In genomic region chr1:151175910-151176309, GRCh38 we compare ENCODE assay signal across 9 cellular contexts. TPM values are rescaled to one million over a fixed set of nuclear protein-coding genes. Genes with fewer than 3 reads are reported as not detected.
A peak's percentile ranks its signal among the peaks of the same experiment; 100 is the strongest.
DNase-seq lines count a peak whose midpoint lies in the region; ATAC-seq and TF ChIP-seq lines count a peak whose summit lies in the region.
"Had no signal": no experiment of that assay in that cellular context is flagged by ENCODE, and none has a peak within 500 bp of the region (broad histone marks: within the 10 kb centered on the region; RNA-seq: fewer than 3 reads in every experiment).

TSS of gene TMOD4 (minus strand) at chr1:151175981. CDS start at chr1:151174875, 1,106 bp downstream.

- peak; percentile 70 for ATAC-seq in left lobe of liver
- ATAC-seq in GM19035 (IDR thresholded peaks at IDR 0.05; ENCODE audit: unreplicated experiment) = no peak
- ATAC-seq in GM19395 (IDR thresholded peaks at IDR 0.05; ENCODE audit: unreplicated experiment) = no peak

- H3K36me3 ChIP-seq in HEK293 (ENCODE audit: control insufficient read depth in 2 of 2, insufficient read depth in 1 of 2, low read length in 2 of 2) = peaks cover 43 to 84% of the 10 kb centered on the region in 2 experiments
- peaks cover 69% of the 10 kb centered on the region for H3K36me3 ChIP-seq in adipocyte (ENCODE audit: control insufficient read depth, insufficient read depth, low read length, severe bottlenecking)

- no peaks in the 10 kb centered on the region for H3K4me1 ChIP-seq in HEK293 (ENCODE audit: control insufficient read depth, insufficient read depth, low read length)
- H3K4me1 ChIP-seq in adipocyte (ENCODE audit: control insufficient read depth, insufficient read depth, low read length) = peaks cover 13% of the 10 kb centered on the region

- DNase-seq in AG20443 (ENCODE audit: low spot score) (peak; percentile 34), adipocyte (ENCODE audit: low read depth) (peak; percentile 37), left lobe of liver (ENCODE audit: low spot score) (no peak), NCI-H128 (lab: John Stamatoyannopoulos, UW; ENCODE audit: unreplicated experiment) (no peak), NCI-H146 treated with DMSO at 0.1 percent for 48 hours (lab: John Stamatoyannopoulos, UW; ENCODE audit: unreplicated experiment) (no peak)

- no peaks in the 10 kb centered on the region for H3K27me3 ChIP-seq in adipocyte (replicated peaks; ENCODE audit: control insufficient read depth, insufficient read depth, low read length)

- no peaks in the 10 kb centered on the region for H3K9me3 ChIP-seq in HEK293 (ENCODE audit: control insufficient read depth, insufficient read depth, low read depth, low read length)
- no peaks in the 10 kb centered on the region for H3K9me3 ChIP-seq in adipocyte (ENCODE audit: control insufficient read depth, low read length)

- POLR2A ChIA-PET in HEK293 (lab: Yijun Ruan, JAX) = interaction anchor here (1.4 kb wide), 1 partner anchor 11 kb away, joined by 5 read pairs; the partner anchor contains the start of gene LYSMD1

- CTCF ChIA-PET in HEK293 (lab: Yijun Ruan, JAX) = interaction anchor here (0.6 to 1.7 kb wide), 14 partner anchors 8 to 631 kb away, joined by 3 to 7 read pairs (median 4); partner anchors contain the start of gene VPS72

- peak; percentile 39; the same call in 1 of the 2 replicates for TF ChIP-seq CTCF in HEK293 (tag by site-specific recombination; IDR thresholded peaks at IDR 0.05)

- H3K4me3 ChIP-seq in HEK293 (ENCODE audit: low read depth, low read length) (no peak within 1 kb of the TSS), adipocyte (ENCODE audit: low read length) (no peak within 1 kb of the TSS)

- H3K9ac ChIP-seq in adipocyte (ENCODE audit: low read length) = peak within 1 kb of the TSS; percentile 25

- no peak within 1 kb of the TSS for H3K27ac ChIP-seq in HEK293 (ENCODE audit: extremely low read depth, low read depth, low read length)

TF ChIP-seq in HEK293, 187 proteins besides CTCF, POLR2A, EP300 and RAD21:
- TF ChIP-seq ZBTB6 (tag by site-specific recombination; IDR thresholded peaks at IDR 0.05) = no peak
- no peak for TF ChIP-seq HOXC10 (CRISPR knock-in tag; IDR thresholded peaks at IDR 0.05)
- TF ChIP-seq TCF7L2 (IDR thresholded peaks at IDR 0.05; ENCODE audit: borderline replicate concordance, low read depth, low read length) = no peak
- TF ChIP-seq ZFP69B (tag by site-specific recombination; IDR thresholded peaks at IDR 0.05) = no peak
- TF ChIP-seq KLF1 (tag by site-specific recombination; IDR thresholded peaks at IDR 0.05) = 0 out of 2 replicates have a peak, but pooled peaks have one; percentile 19
- TF ChIP-seq, protein P1, sequence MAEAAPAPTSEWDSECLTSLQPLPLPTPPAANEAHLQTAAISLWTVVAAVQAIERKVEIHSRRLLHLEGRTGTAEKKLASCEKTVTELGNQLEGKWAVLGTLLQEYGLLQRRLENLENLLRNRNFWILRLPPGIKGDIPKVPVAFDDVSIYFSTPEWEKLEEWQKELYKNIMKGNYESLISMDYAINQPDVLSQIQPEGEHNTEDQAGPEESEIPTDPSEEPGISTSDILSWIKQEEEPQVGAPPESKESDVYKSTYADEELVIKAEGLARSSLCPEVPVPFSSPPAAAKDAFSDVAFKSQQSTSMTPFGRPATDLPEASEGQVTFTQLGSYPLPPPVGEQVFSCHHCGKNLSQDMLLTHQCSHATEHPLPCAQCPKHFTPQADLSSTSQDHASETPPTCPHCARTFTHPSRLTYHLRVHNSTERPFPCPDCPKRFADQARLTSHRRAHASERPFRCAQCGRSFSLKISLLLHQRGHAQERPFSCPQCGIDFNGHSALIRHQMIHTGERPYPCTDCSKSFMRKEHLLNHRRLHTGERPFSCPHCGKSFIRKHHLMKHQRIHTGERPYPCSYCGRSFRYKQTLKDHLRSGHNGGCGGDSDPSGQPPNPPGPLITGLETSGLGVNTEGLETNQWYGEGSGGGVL (tag by site-specific recombination; IDR thresholded peaks at IDR 0.05) = peak; percentile 75
- no peak for TF ChIP-seq GLI2 (tag by site-specific recombination; IDR thresholded peaks at IDR 0.05; ENCODE audit: borderline replicate concordance, low read depth)
- TF ChIP-seq ZNF785 (tag by site-specific recombination; IDR thresholded peaks at IDR 0.05) = no peak
- TF ChIP-seq GLIS2 (tag by site-specific recombination; IDR thresholded peaks at IDR 0.05) = peak; percentile 43; the same call in 1 of the 2 replicates
- TF ChIP-seq ZNF223 (tag by site-specific recombination; IDR thresholded peaks at IDR 0.05) = no peak
- no peak for TF ChIP-seq ZNF510 (tag by site-specific recombination; IDR thresholded peaks at IDR 0.05; ENCODE audit: insufficient replicate concordance)
- TF ChIP-seq ZNF221 (tag by site-specific recombination; IDR thresholded peaks at IDR 0.05; ENCODE audit: borderline replicate concordance) = no peak
- TF ChIP-seq, protein P2, sequence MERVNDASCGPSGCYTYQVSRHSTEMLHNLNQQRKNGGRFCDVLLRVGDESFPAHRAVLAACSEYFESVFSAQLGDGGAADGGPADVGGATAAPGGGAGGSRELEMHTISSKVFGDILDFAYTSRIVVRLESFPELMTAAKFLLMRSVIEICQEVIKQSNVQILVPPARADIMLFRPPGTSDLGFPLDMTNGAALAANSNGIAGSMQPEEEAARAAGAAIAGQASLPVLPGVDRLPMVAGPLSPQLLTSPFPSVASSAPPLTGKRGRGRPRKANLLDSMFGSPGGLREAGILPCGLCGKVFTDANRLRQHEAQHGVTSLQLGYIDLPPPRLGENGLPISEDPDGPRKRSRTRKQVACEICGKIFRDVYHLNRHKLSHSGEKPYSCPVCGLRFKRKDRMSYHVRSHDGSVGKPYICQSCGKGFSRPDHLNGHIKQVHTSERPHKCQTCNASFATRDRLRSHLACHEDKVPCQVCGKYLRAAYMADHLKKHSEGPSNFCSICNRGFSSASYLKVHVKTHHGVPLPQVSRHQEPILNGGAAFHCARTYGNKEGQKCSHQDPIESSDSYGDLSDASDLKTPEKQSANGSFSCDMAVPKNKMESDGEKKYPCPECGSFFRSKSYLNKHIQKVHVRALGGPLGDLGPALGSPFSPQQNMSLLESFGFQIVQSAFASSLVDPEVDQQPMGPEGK (tag by site-specific recombination; IDR thresholded peaks at IDR 0.05) = peak; percentile 41; the same call in 1 of the 2 replicates
- no peak for TF ChIP-seq ZNF311 (tag by site-specific recombination; IDR thresholded peaks at IDR 0.05; ENCODE audit: borderline replicate concordance)
- TF ChIP-seq ZNF157 (tag by site-specific recombination; IDR thresholded peaks at IDR 0.05) = no peak
- no peak for TF ChIP-seq ZNF362 (tag by site-specific recombination; IDR thresholded peaks at IDR 0.05)
- TF ChIP-seq ZNF677 (tag by site-specific recombination; IDR thresholded peaks at IDR 0.05) = no peak
- no peak for TF ChIP-seq ZNF266 (tag by site-specific recombination; IDR thresholded peaks at IDR 0.05; ENCODE audit: low read depth)
- TF ChIP-seq, protein P3, sequence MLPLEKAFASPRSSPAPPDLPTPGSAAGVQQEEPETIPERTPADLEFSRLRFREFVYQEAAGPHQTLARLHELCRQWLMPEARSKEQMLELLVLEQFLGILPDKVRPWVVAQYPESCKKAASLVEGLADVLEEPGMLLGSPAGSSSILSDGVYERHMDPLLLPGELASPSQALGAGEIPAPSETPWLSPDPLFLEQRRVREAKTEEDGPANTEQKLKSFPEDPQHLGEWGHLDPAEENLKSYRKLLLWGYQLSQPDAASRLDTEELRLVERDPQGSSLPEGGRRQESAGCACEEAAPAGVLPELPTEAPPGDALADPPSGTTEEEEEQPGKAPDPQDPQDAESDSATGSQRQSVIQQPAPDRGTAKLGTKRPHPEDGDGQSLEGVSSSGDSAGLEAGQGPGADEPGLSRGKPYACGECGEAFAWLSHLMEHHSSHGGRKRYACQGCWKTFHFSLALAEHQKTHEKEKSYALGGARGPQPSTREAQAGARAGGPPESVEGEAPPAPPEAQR (tag by site-specific recombination; IDR thresholded peaks at IDR 0.05) = no peak
- TF ChIP-seq ZNF248 (tag by site-specific recombination; IDR thresholded peaks at IDR 0.05) = no peak
- TF ChIP-seq ZBTB21 (tag by site-specific recombination; IDR thresholded peaks at IDR 0.05) = no peak
- no peak for TF ChIP-seq ZFP41 (tag by site-specific recombination; IDR thresholded peaks at IDR 0.05; ENCODE audit: borderline replicate concordance)

RNA-seq across cellular contexts. Expression of gene TMOD4, which starts in this region (rescaled TPM):
- 0.33 TPM for total RNA-seq in left lobe of liver
- total RNA-seq: glomerular endothelial cell had no signal

Comparison
In these comparisons a context has a peak if more than half of its experiments do, and no peak if none do; other contexts are left out.
1. Peak in ATAC-seq in left lobe of liver; RNA of the gene not detected or under 1 TPM.
2. DNase-seq: peak in AG20443 (single experiment) and adipocyte (single experiment); none in left lobe of liver (single experiment), NCI-H128 (single experiment) and NCI-H146 treated with DMSO at 0.1 percent for 48 hours (single experiment).